9 cellular contexts compared by ENCODE assay signal in genomic region chr7:92766461-92767003, GRCh38.
DNase-seq lines count a peak whose midpoint lies in the region; ATAC-seq and TF ChIP-seq lines count a peak whose summit lies in the region.
"Had no signal": no experiment of that assay in that cellular context is flagged by ENCODE, and none has a peak within 500 bp of the region (broad histone marks: within the 10 kb centered on the region; RNA-seq: fewer than 3 reads in every experiment).

No MANE protein-coding gene starts in this region.

- H3K9me3 ChIP-seq in PC-3 (ENCODE audit: low read length): no peaks in the 10 kb centered on the region
- no peaks in the 10 kb centered on the region for H3K9me3 ChIP-seq in CD8-positive, alpha-beta memory T cell (ENCODE audit: low read length)

- DNase-seq in NCI-H146 (lab: John Stamatoyannopoulos, UW): peak; percentile 33
- no peak for DNase-seq in NCI-H146 treated with DMSO at 0.1 percent for 48 hours (lab: John Stamatoyannopoulos, UW; ENCODE audit: unreplicated experiment)
- peak; percentile 74 for DNase-seq in PC-3
- peak; percentile 27 for DNase-seq in fibroblast of gingiva (ENCODE audit: low read depth)
- DNase-seq in midbrain (lab: John Stamatoyannopoulos, UW): no peak
- DNase-seq in posterior cingulate gyrus: no peak
- DNase-seq in CD8-positive, alpha-beta memory T cell: no peak
- DNase-seq: NCI-H1694 had no signal

- BruUV-seq in PC-3 (replicated peaks; lab: Mats Ljungman, UMichigan): no TSS peak

- H3K36me3 ChIP-seq in PC-3 (ENCODE audit: low read depth, low read length) (no peaks in the 10 kb centered on the region), rectal smooth muscle tissue (ENCODE audit: control insufficient read depth, insufficient read depth, low read length) (no peaks in the 10 kb centered on the region)
- no peaks in the 10 kb centered on the region for H3K36me3 ChIP-seq in CD8-positive, alpha-beta memory T cell (ENCODE audit: insufficient read depth, low read length)

- H3K27me3 ChIP-seq in PC-3 (ENCODE audit: low read length): no peaks in the 10 kb centered on the region
- H3K27me3 ChIP-seq in rectal smooth muscle tissue (ENCODE audit: control insufficient read depth, insufficient read depth, low read length): no peaks in the 10 kb centered on the region
- H3K27me3 ChIP-seq in CD8-positive, alpha-beta memory T cell (ENCODE audit: insufficient read depth, low read length, poor library complexity, severe bottlenecking): no peaks in the 10 kb centered on the region

- H3K4me3 ChIP-seq in PC-3 (ENCODE audit: low read length): peak overlapping the region; percentile 25; the same call in 1 of the 2 replicates
- no peak overlapping the region for H3K4me3 ChIP-seq in rectal smooth muscle tissue (ENCODE audit: low read length)
- H3K4me3 ChIP-seq in CD8-positive, alpha-beta memory T cell (ENCODE audit: low read length): no peak overlapping the region

- peak; percentile 62 for ATAC-seq in PC-3

- H4K20me1 ChIP-seq in PC-3 (ENCODE audit: low read length): no peaks in the 10 kb centered on the region

- peaks cover 25 to 49% (median 47%) of the 10 kb centered on the region in 3 donors for H3K4me1 Mint-ChIP-seq in CD8-positive, alpha-beta memory T cell

- H3K4me1 ChIP-seq in PC-3 (ENCODE audit: insufficient read depth, low read length) (peaks cover 67% of the 10 kb centered on the region), rectal smooth muscle tissue (ENCODE audit: control insufficient read depth, insufficient read depth, low read length) (peaks cover 27% of the 10 kb centered on the region)
- no peaks in the 10 kb centered on the region for H3K4me1 ChIP-seq in CD8-positive, alpha-beta memory T cell (ENCODE audit: insufficient read depth, low read length)

- intact Hi-C loops in PC-3 (cut with micrococcal nuclease): loop anchor here (1.0 to 10.0 kb wide), 4 partner anchors 14 to 148 kb away; no protein-coding TSS in a partner anchor
- intact Hi-C loops in posterior cingulate gyrus (cut with DNase I): loop anchor here (10.0 kb wide), 1 partner anchor 52 kb away; no protein-coding TSS in a partner anchor

- H3K9me3 Mint-ChIP-seq in CD8-positive, alpha-beta memory T cell: no peaks in the 10 kb centered on the region

- peak overlapping the region in 1 of 8 donors; percentile 23 for H3K27ac Mint-ChIP-seq in CD8-positive, alpha-beta memory T cell

- no peak overlapping the region for H3K4me3 Mint-ChIP-seq in CD8-positive, alpha-beta memory T cell

- peaks cover 0 to 27% (median 13%) of the 10 kb centered on the region in 3 donors for H3K36me3 Mint-ChIP-seq in CD8-positive, alpha-beta memory T cell

- H3K27ac ChIP-seq in PC-3 (ENCODE audit: low read length): peak overlapping the region; percentile 92
- peak overlapping the region; percentile 75 for H3K27ac ChIP-seq in rectal smooth muscle tissue (ENCODE audit: low read depth, low read length)
- no peak overlapping the region for H3K27ac ChIP-seq in CD8-positive, alpha-beta memory T cell (ENCODE audit: low read depth, low read length)

- TF ChIP-seq CTCF in PC-3 (conservative IDR thresholded peaks at IDR 0.05; ENCODE audit: low read depth, low read length): no peak

- no peaks in the 10 kb centered on the region for H3K27me3 Mint-ChIP-seq in CD8-positive, alpha-beta memory T cell

- peak overlapping the region; percentile 77 for H3K4me2 ChIP-seq in PC-3 (ENCODE audit: low read length)

- peaks cover 7% of the 10 kb centered on the region for H3F3A ChIP-seq in PC-3 (ENCODE audit: low read length, unreplicated experiment)

- H3K9ac ChIP-seq in PC-3 (ENCODE audit: low read length) (peak overlapping the region; percentile 56), rectal smooth muscle tissue (ENCODE audit: low read length) (no peak overlapping the region)

- no peaks in the 10 kb centered on the region for H3K9me2 ChIP-seq in PC-3 (replicated peaks; ENCODE audit: low read length)

- POLR2A ChIA-PET in PC-3 (lab: Charles Lee; ENCODE audit: unreplicated experiment): interaction anchor here (0.5 to 1.2 kb wide), 3 partner anchors 16 to 71 kb away, joined by 3 to 6 read pairs (median 3); no protein-coding TSS in a partner anchor
- POLR2A ChIA-PET in CD8-positive, alpha-beta memory T cell (lab: Charles Lee): interaction anchor here (0.6 kb wide), 1 partner anchor 322 kb away, joined by 4 read pairs; no protein-coding TSS in a partner anchor

- peaks cover 49% of the 10 kb centered on the region for H3K79me2 ChIP-seq in PC-3 (ENCODE audit: low read length)

- CTCF ChIA-PET in PC-3 (lab: Charles Lee): interaction anchor here (0.6 kb wide), 3 partner anchors 37 to 72 kb away, joined by 3 to 8 read pairs (median 4); no protein-coding TSS in a partner anchor
- CTCF ChIA-PET in CD8-positive, alpha-beta memory T cell (lab: Charles Lee): interaction anchor here (2.2 kb wide), 1 partner anchor 66 kb away, joined by 10 read pairs; no protein-coding TSS in a partner anchor

- no peak overlapping the region for H2AFZ ChIP-seq in PC-3 (ENCODE audit: low read length)

Comparison
In these comparisons a context has a peak if more than half of its experiments do, and no peak if none do; other contexts are left out.
1. DNase-seq: peak in NCI-H146 (single experiment), PC-3 (single experiment) and fibroblast of gingiva (single experiment); none in NCI-H146 treated with DMSO at 0.1 percent for 48 hours (single experiment), midbrain (single experiment), posterior cingulate gyrus (0 of 10) and CD8-positive, alpha-beta memory T cell (0 of 5).